Comparison of ENCODE assay signal across 10 cellular contexts in the genomic region with DNA sequence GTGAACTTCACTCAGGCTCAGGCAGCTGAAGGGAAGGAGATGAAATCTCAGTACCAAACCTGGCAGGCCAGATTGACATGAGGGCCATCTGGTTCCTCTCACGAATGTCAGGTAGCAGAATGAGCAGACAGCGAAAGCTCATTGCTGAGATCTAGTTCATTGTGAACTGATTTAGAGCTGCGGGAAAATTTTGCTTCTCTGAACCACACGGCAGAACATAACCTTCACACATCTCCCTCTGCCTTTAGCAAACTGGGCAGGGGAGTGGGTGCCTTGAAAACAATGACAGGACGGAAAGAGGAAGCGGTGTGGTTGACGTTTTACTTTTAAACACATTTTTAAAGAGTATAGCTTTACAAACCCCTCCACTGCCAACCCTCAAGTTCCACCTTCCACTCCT. TPM values are rescaled to one million over a fixed set of nuclear protein-coding genes. Genes with fewer than 3 reads are reported as not detected.
DNase-seq lines count a peak whose midpoint lies in the region; ATAC-seq, FAIRE-seq and TF ChIP-seq lines count a peak whose summit lies in the region.
"Had no signal": no experiment of that assay in that cellular context is flagged by ENCODE, and none has a peak within 500 bp of the region (broad histone marks: within the 10 kb centered on the region; RNA-seq: fewer than 3 reads in every experiment).

No MANE protein-coding gene starts in this region.

- DNase-seq in GM19239 (ENCODE audit: insufficient read length, low spot score) (no peak), OCI-M1 (lab: John Stamatoyannopoulos, UW) (peak; percentile 43), left ventricle myocardium superior (no peak), OCI-M2 (lab: John Stamatoyannopoulos, UW; ENCODE audit: unreplicated experiment) (no peak), NCI-H187 treated with DMSO at 0.1 percent for 48 hours (lab: John Stamatoyannopoulos, UW) (no peak)
- no peak for DNase-seq in effector CD8-positive, alpha-beta T cell (lab: John Stamatoyannopoulos, UW)
- DNase-seq: cortex of kidney, DND-41 had no signal

- H3K9me3 ChIP-seq in DOHH2 (ENCODE audit: control insufficient read depth, insufficient read depth, low read length), result no peaks in the 10 kb centered on the region

- H3K4me1 ChIP-seq in DOHH2 (ENCODE audit: control insufficient read depth, low read length), result peaks cover 4% of the 10 kb centered on the region; the same call in 1 of the 2 replicates

- no peaks in the 10 kb centered on the region for H3K9me2 ChIP-seq in DOHH2 (replicated peaks; ENCODE audit: control insufficient read depth, low read length)

- H3K4me3 ChIP-seq in DOHH2 (ENCODE audit: low read length), result no peak overlapping the region

- H3F3A ChIP-seq in DOHH2 (ENCODE audit: control insufficient read depth, insufficient read depth), result no peaks in the 10 kb centered on the region

- FAIRE-seq in GM19239 (lab: Jason Lieb, UNC), result peak; percentile 8

- peaks cover 17% of the 10 kb centered on the region for H3K27me3 ChIP-seq in DOHH2 (ENCODE audit: control insufficient read depth, low read length)

- peak overlapping the region; percentile 8; the same call in 1 of the 2 replicates for H3K4me2 ChIP-seq in DOHH2 (ENCODE audit: low read length)

- H3K36me3 ChIP-seq in DOHH2 (ENCODE audit: control insufficient read depth, low read length), result no peaks in the 10 kb centered on the region

- no peak overlapping the region for H3K27ac ChIP-seq in DOHH2 (ENCODE audit: low read depth, low read length)

- intact Hi-C loops in left ventricle myocardium superior (cut with micrococcal nuclease), result loop anchor here (2.0 kb wide), 1 partner anchor 311 kb away; no protein-coding TSS in a partner anchor

- TF ChIP-seq CTCF in DOHH2 (IDR thresholded peaks at IDR 0.05; ENCODE audit: low read depth, low read length, poor library complexity, severe bottlenecking), result no peak

- no peaks in the 10 kb centered on the region for H4K20me1 ChIP-seq in DOHH2 (ENCODE audit: control insufficient read depth, insufficient read depth, low read depth, low read length)

- no peaks in the 10 kb centered on the region for H3K79me2 ChIP-seq in DOHH2 (ENCODE audit: control insufficient read depth, low read length)

- ATAC-seq in left ventricle myocardium superior (peak; percentile 68), GM21786 (IDR thresholded peaks at IDR 0.05; ENCODE audit: unreplicated experiment) (no peak)

RNA-seq across cellular contexts. Expression of gene GOLGA8B, which starts 26.2 kb away (rescaled TPM):
- total RNA-seq in left ventricle myocardium superior, result 10.3 TPM
